ENCODE assay signal across 22 cellular contexts in genomic region chr2:185132501-185133041, GRCh38.
DNase-seq lines count a peak whose midpoint lies in the region; ATAC-seq, FAIRE-seq and TF ChIP-seq lines count a peak whose summit lies in the region.
"Had no signal": no experiment of that assay in that cellular context is flagged by ENCODE, and none has a peak within 500 bp of the region (broad histone marks: within the 10 kb centered on the region; RNA-seq: fewer than 3 reads in every experiment).

No MANE protein-coding gene starts in this region.

- H3K4me3 Mint-ChIP-seq in GM23338 = no peak overlapping the region
- H3K4me3 Mint-ChIP-seq in activated naive CD4-positive, alpha-beta T cell treated with anti-CD3 and anti-CD28 coated beads for 36 hours = no peak overlapping the region
- H3K4me3 Mint-ChIP-seq in activated T-cell treated with anti-CD3 and anti-CD28 coated beads, Interleukin-2, amount 50 U/mL, for 4 hours = no peak overlapping the region
- H3K4me3 Mint-ChIP-seq: CD4-positive, alpha-beta memory T cell; IgD-negative memory B cell had no signal

- no peak overlapping the region for H3K27ac Mint-ChIP-seq in GM23338
- no peak overlapping the region for H3K27ac Mint-ChIP-seq in activated naive CD4-positive, alpha-beta T cell treated with anti-CD3 and anti-CD28 coated beads for 36 hours
- H3K27ac Mint-ChIP-seq: CD4-positive, alpha-beta memory T cell; IgD-negative memory B cell had no signal

- H3K4me3 ChIP-seq in GM23338 (no peak overlapping the region), kidney (ENCODE audit: low read length in 2 of 2) (no peak overlapping the region), sigmoid colon (no peak overlapping the region), upper lobe of right lung (no peak overlapping the region)
- H3K4me3 ChIP-seq: SJSA1 had no signal

- DNase-seq in GM23338 (ENCODE audit: low spot score) = peak; percentile 2
- peak; percentile 65 for DNase-seq in kidney
- peak; percentile 62 for DNase-seq in sigmoid colon
- peak; percentile 56 for DNase-seq in upper lobe of right lung
- DNase-seq in activated naive CD4-positive, alpha-beta T cell treated with anti-CD3 and anti-CD28 coated beads for 36 hours = no peak
- DNase-seq in NCI-H510A treated with DMSO at 0.1 percent for 48 hours (lab: John Stamatoyannopoulos, UW) = no peak
- DNase-seq in activated T-cell treated with anti-CD3 and anti-CD28 coated beads, Interleukin-2, amount 50 U/mL, for 4 hours = no peak
- DNase-seq: COR-L47, GDM1, HCEC 1CT, MM.1S, NCI-H2029, NCI-H446 treated with DMSO at 0.1 percent for 48 hours, NCI-H526 treated with DMSO at 0.1 percent for 48 hours, Right ventricle myocardium superior, RPMI8226 had no signal

- no peak for FAIRE-seq in kidney (lab: Jason Lieb, UNC)
- FAIRE-seq: GM12891, H1 had no signal

- no peak for TF ChIP-seq EP300 in sigmoid colon (IDR thresholded peaks at IDR 0.05)

- H3K36me3 ChIP-seq in GM23338 (ENCODE audit: insufficient read depth) (no peaks in the 10 kb centered on the region), kidney (ENCODE audit: control insufficient read depth in 1 of 2, insufficient read depth in 2 of 2, low read length in 2 of 2) (no peaks in the 10 kb centered on the region), sigmoid colon (no peaks in the 10 kb centered on the region), upper lobe of right lung (no peaks in the 10 kb centered on the region)
- H3K36me3 ChIP-seq: SJSA1 had no signal

- CTCF ChIA-PET in activated naive CD4-positive, alpha-beta T cell treated with anti-CD3 and anti-CD28 coated beads for 36 hours (lab: Charles Lee) = no interaction called here

- no peaks in the 10 kb centered on the region for H3K9me3 ChIP-seq in kidney (ENCODE audit: control insufficient read depth in 1 of 2, low read length in 2 of 2)
- H3K9me3 ChIP-seq in sigmoid colon = no peaks in the 10 kb centered on the region
- H3K9me3 ChIP-seq in upper lobe of right lung = no peaks in the 10 kb centered on the region
- H3K9me3 ChIP-seq: SJSA1 had no signal

- ATAC-seq in GM23338 = peak; percentile 60; the same call in 2 of the 3 replicates
- ATAC-seq in upper lobe of right lung = peak; percentile 21
- ATAC-seq in activated T-cell treated with anti-CD3 and anti-CD28 coated beads, Interleukin-2, amount 50 U/mL, for 4 hours = no peak

- H3K27me3 Mint-ChIP-seq in GM23338 (ENCODE audit: insufficient read depth, low read depth, poor library complexity) = peaks cover 4% of the 10 kb centered on the region
- no peaks in the 10 kb centered on the region for H3K27me3 Mint-ChIP-seq in activated naive CD4-positive, alpha-beta T cell treated with anti-CD3 and anti-CD28 coated beads for 36 hours (ENCODE audit: low read depth)
- H3K27me3 Mint-ChIP-seq in activated T-cell treated with anti-CD3 and anti-CD28 coated beads, Interleukin-2, amount 50 U/mL, for 4 hours (ENCODE audit: low read depth) = no peaks in the 10 kb centered on the region
- H3K27me3 Mint-ChIP-seq: CD4-positive, alpha-beta memory T cell; IgD-negative memory B cell had no signal

- H3K36me3 Mint-ChIP-seq in GM23338 (ENCODE audit: low read depth) = no peaks in the 10 kb centered on the region
- H3K36me3 Mint-ChIP-seq in activated naive CD4-positive, alpha-beta T cell treated with anti-CD3 and anti-CD28 coated beads for 36 hours (ENCODE audit: low read depth) = no peaks in the 10 kb centered on the region
- H3K36me3 Mint-ChIP-seq in activated T-cell treated with anti-CD3 and anti-CD28 coated beads, Interleukin-2, amount 50 U/mL, for 4 hours (ENCODE audit: insufficient read depth) = no peaks in the 10 kb centered on the region
- H3K36me3 Mint-ChIP-seq: CD4-positive, alpha-beta memory T cell; IgD-negative memory B cell had no signal

- H3F3A ChIP-seq in GM23338 (replicated peaks; ENCODE audit: low read depth) = no peaks in the 10 kb centered on the region

- 94 to 95% methylated on average over 39 of the region's 39 CpGs for WGBS in sigmoid colon, 2 donors

- H3K9me3 Mint-ChIP-seq in GM23338 = peaks cover 3% of the 10 kb centered on the region; the same call in 1 of the 3 replicates
- no peaks in the 10 kb centered on the region for H3K9me3 Mint-ChIP-seq in activated naive CD4-positive, alpha-beta T cell treated with anti-CD3 and anti-CD28 coated beads for 36 hours
- H3K9me3 Mint-ChIP-seq in activated T-cell treated with anti-CD3 and anti-CD28 coated beads, Interleukin-2, amount 50 U/mL, for 4 hours = peaks cover 4% of the 10 kb centered on the region
- H3K9me3 Mint-ChIP-seq: IgD-negative memory B cell had no signal

- no peak overlapping the region for H3K4me2 ChIP-seq in GM23338
- H3K4me2 ChIP-seq: KMS-11 had no signal

- H3K4me1 Mint-ChIP-seq in GM23338 = no peaks in the 10 kb centered on the region
- H3K4me1 Mint-ChIP-seq in activated naive CD4-positive, alpha-beta T cell treated with anti-CD3 and anti-CD28 coated beads for 36 hours (ENCODE audit: low read depth) = no peaks in the 10 kb centered on the region
- no peaks in the 10 kb centered on the region for H3K4me1 Mint-ChIP-seq in activated T-cell treated with anti-CD3 and anti-CD28 coated beads, Interleukin-2, amount 50 U/mL, for 4 hours (ENCODE audit: low read depth)
- H3K4me1 Mint-ChIP-seq: CD4-positive, alpha-beta memory T cell; IgD-negative memory B cell had no signal

- no peak for TF ChIP-seq CTCF in GM23338 (conservative IDR thresholded peaks at IDR 0.05; ENCODE audit: low read depth in 2 of 2)
- no peak for TF ChIP-seq CTCF in kidney (IDR thresholded peaks at IDR 0.05; ENCODE audit: borderline replicate concordance, extremely low read depth, insufficient read depth)
- TF ChIP-seq CTCF in sigmoid colon (IDR thresholded peaks at IDR 0.05) = no peak
- no peak for TF ChIP-seq CTCF in upper lobe of right lung (IDR thresholded peaks at IDR 0.05)

- H3K4me1 ChIP-seq in GM23338 (ENCODE audit: insufficient read depth) = no peaks in the 10 kb centered on the region
- H3K4me1 ChIP-seq in kidney (ENCODE audit: control insufficient read depth in 1 of 2, insufficient read depth in 1 of 2, low read depth in 1 of 2, low read length in 2 of 2) = no peaks in the 10 kb centered on the region
- H3K4me1 ChIP-seq in sigmoid colon = no peaks in the 10 kb centered on the region
- H3K4me1 ChIP-seq in upper lobe of right lung = no peaks in the 10 kb centered on the region
- H3K4me1 ChIP-seq: SJSA1 had no signal

- intact Hi-C loops in kidney (cut with DNase I) (no loop called here), sigmoid colon (cut with DNase I) (no loop called here), upper lobe of right lung (cut with DNase I) (no loop called here)
- intact Hi-C loops in activated naive CD4-positive, alpha-beta T cell treated with anti-CD3 and anti-CD28 coated beads for 36 hours (cut with micrococcal nuclease) = no loop called here

- no peak for TF ChIP-seq POLR2A in sigmoid colon (IDR thresholded peaks at IDR 0.05)

- H3K27me3 ChIP-seq in GM23338 (ENCODE audit: insufficient read depth) (no peaks in the 10 kb centered on the region), sigmoid colon (no peaks in the 10 kb centered on the region), upper lobe of right lung (no peaks in the 10 kb centered on the region)
- H3K27me3 ChIP-seq: SJSA1 had no signal

- no peaks in the 10 kb centered on the region for H3K79me2 ChIP-seq in GM23338 (replicated peaks; ENCODE audit: insufficient read depth)

- H2AFZ ChIP-seq in GM23338 = no peak overlapping the region

- no peaks in the 10 kb centered on the region for H3K9me2 ChIP-seq in GM23338 (ENCODE audit: insufficient read depth)

- H3K27ac ChIP-seq in GM23338 (ENCODE audit: low read depth) (no peak overlapping the region), kidney (ENCODE audit: low read depth in 2 of 2, low read length in 2 of 2) (no peak overlapping the region), sigmoid colon (no peak overlapping the region), upper lobe of right lung (no peak overlapping the region)
- H3K27ac ChIP-seq: KMS-11, SJSA1 had no signal

- H3K9ac ChIP-seq in kidney (ENCODE audit: low read length in 2 of 2) = no peak overlapping the region
- H3K9ac ChIP-seq: KMS-11 had no signal

- H4K20me1 ChIP-seq in GM23338 (replicated peaks; ENCODE audit: insufficient read depth) = no peaks in the 10 kb centered on the region

TF ChIP-seq in GM23338, 12 proteins besides CTCF, POLR2A, EP300 and RAD21:
- TF ChIP-seq ETS1 (IDR thresholded peaks at IDR 0.05) (no peak), POLR2AphosphoS5 (IDR thresholded peaks at IDR 0.05; ENCODE audit: low read depth) (no peak), NANOG (IDR thresholded peaks at IDR 0.05; ENCODE audit: borderline replicate concordance) (no peak), ZNF331 (CRISPR knock-in tag; IDR thresholded peaks at IDR 0.05; ENCODE audit: low read depth) (no peak), CREB1 (CRISPR knock-in tag; IDR thresholded peaks at IDR 0.05; ENCODE audit: low read depth) (no peak)
TF ChIP-seq in GM23338: peak in this region for 0.

Comparison
In these comparisons a context has a peak if more than half of its experiments do, and no peak if none do; other contexts are left out.
1. ATAC-seq: peak in GM23338 (single experiment) and upper lobe of right lung (single experiment); none in activated T-cell treated with anti-CD3 and anti-CD28 coated beads, Interleukin-2, amount 50 U/mL, for 4 hours (0 of 2).
2. DNase-seq: peak in GM23338 (single experiment), kidney (single experiment), sigmoid colon (single experiment) and upper lobe of right lung (single experiment); none in activated naive CD4-positive, alpha-beta T cell treated with anti-CD3 and anti-CD28 coated beads for 36 hours (single experiment), NCI-H510A treated with DMSO at 0.1 percent for 48 hours (single experiment) and activated T-cell treated with anti-CD3 and anti-CD28 coated beads, Interleukin-2, amount 50 U/mL, for 4 hours (single experiment).